Comparison of ENCODE assay signal across 1 cellular context in genomic region chr1:31937300-31938183, GRCh38.
A peak's percentile ranks its signal among the peaks of the same experiment; 100 is the strongest.
TF ChIP-seq lines count a peak whose summit lies in the region.

No MANE protein-coding gene starts in this region.

TF ChIP-seq in GM12878, 131 proteins besides CTCF, POLR2A, EP300 and RAD21 (continued from another document and continues in another):
- no peak for TF ChIP-seq ZNF687 (IDR thresholded peaks at IDR 0.05)
- TF ChIP-seq, protein P1, sequence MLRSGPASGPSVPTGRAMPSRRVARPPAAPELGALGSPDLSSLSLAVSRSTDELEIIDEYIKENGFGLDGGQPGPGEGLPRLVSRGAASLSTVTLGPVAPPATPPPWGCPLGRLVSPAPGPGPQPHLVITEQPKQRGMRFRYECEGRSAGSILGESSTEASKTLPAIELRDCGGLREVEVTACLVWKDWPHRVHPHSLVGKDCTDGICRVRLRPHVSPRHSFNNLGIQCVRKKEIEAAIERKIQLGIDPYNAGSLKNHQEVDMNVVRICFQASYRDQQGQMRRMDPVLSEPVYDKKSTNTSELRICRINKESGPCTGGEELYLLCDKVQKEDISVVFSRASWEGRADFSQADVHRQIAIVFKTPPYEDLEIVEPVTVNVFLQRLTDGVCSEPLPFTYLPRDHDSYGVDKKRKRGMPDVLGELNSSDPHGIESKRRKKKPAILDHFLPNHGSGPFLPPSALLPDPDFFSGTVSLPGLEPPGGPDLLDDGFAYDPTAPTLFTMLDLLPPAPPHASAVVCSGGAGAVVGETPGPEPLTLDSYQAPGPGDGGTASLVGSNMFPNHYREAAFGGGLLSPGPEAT (IDR thresholded peaks at IDR 0.05; ENCODE audit: low read depth): 0 out of 2 replicates have a peak, but pooled peaks have one; percentile 30
- no peak for TF ChIP-seq TCF7 (IDR thresholded peaks at IDR 0.05; ENCODE audit: borderline replicate concordance)
- peak; percentile 98 for TF ChIP-seq NBN (IDR thresholded peaks at IDR 0.05)
- no peak for TF ChIP-seq TAF1 (IDR thresholded peaks at IDR 0.05; ENCODE audit: borderline replicate concordance, low read depth, low read length)
- TF ChIP-seq POLR2AphosphoS2 (IDR thresholded peaks at IDR 0.05; ENCODE audit: low read depth, low read length): peak; percentile 20; the same call in 1 of the 2 replicates
- TF ChIP-seq ZNF384 (IDR thresholded peaks at IDR 0.05; ENCODE audit: borderline replicate concordance, low read depth, low read length): no peak
- TF ChIP-seq MYC (IDR thresholded peaks at IDR 0.05; ENCODE audit: insufficient read depth, insufficient read length, insufficient replicate concordance, low read length, severe bottlenecking): no peak
- TF ChIP-seq SMAD1 (IDR thresholded peaks at IDR 0.05; ENCODE audit: low read depth, partially characterized antibody): peak; percentile 78
- TF ChIP-seq WRNIP1 (IDR thresholded peaks at IDR 0.05; ENCODE audit: borderline replicate concordance, low read depth, low read length): no peak
- no peak for TF ChIP-seq FOXK2 (IDR thresholded peaks at IDR 0.05)
- TF ChIP-seq CBFB (IDR thresholded peaks at IDR 0.05; ENCODE audit: low read depth): no peak
- TF ChIP-seq, protein P2, sequence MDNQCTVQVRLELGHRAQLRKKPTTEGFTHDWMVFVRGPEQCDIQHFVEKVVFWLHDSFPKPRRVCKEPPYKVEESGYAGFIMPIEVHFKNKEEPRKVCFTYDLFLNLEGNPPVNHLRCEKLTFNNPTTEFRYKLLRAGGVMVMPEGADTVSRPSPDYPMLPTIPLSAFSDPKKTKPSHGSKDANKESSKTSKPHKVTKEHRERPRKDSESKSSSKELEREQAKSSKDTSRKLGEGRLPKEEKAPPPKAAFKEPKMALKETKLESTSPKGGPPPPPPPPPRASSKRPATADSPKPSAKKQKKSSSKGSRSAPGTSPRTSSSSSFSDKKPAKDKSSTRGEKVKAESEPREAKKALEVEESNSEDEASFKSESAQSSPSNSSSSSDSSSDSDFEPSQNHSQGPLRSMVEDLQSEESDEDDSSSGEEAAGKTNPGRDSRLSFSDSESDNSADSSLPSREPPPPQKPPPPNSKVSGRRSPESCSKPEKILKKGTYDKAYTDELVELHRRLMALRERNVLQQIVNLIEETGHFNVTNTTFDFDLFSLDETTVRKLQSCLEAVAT (IDR thresholded peaks at IDR 0.05): peak; percentile 99
- no peak for TF ChIP-seq HCFC1 (IDR thresholded peaks at IDR 0.05; ENCODE audit: low read length)
- peak; percentile 62; the same call in 1 of the 2 replicates for TF ChIP-seq MTA2 (IDR thresholded peaks at IDR 0.05; ENCODE audit: low read depth)
- peak; percentile 2 for TF ChIP-seq PBX3 (IDR thresholded peaks at IDR 0.05; ENCODE audit: insufficient replicate concordance, low read depth, low read length)
- TF ChIP-seq KLF5 (IDR thresholded peaks at IDR 0.05; ENCODE audit: partially characterized antibody): no peak
- TF ChIP-seq TCF12 (IDR thresholded peaks at IDR 0.05; ENCODE audit: low read depth, low read length): no peak
- TF ChIP-seq, protein P3, sequence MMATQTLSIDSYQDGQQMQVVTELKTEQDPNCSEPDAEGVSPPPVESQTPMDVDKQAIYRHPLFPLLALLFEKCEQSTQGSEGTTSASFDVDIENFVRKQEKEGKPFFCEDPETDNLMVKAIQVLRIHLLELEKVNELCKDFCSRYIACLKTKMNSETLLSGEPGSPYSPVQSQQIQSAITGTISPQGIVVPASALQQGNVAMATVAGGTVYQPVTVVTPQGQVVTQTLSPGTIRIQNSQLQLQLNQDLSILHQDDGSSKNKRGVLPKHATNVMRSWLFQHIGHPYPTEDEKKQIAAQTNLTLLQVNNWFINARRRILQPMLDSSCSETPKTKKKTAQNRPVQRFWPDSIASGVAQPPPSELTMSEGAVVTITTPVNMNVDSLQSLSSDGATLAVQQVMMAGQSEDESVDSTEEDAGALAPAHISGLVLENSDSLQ (IDR thresholded peaks at IDR 0.05): peak; percentile 19; the same call in 1 of the 2 replicates
- TF ChIP-seq LARP7 (IDR thresholded peaks at IDR 0.05): peak; percentile 61; the same call in 1 of the 2 replicates
- no peak for TF ChIP-seq YBX1 (IDR thresholded peaks at IDR 0.05)
- no peak for TF ChIP-seq SUPT20H (IDR thresholded peaks at IDR 0.05; ENCODE audit: borderline replicate concordance, control insufficient read depth, low read depth, low read length)
- no peak for TF ChIP-seq SKIL (IDR thresholded peaks at IDR 0.05; ENCODE audit: low read depth, poor library complexity, severe bottlenecking)
- TF ChIP-seq CHD2 (IDR thresholded peaks at IDR 0.05; ENCODE audit: borderline replicate concordance, low read depth, low read length): 0 out of 2 replicates have a peak, but pooled peaks have one; percentile 29
- peak; percentile 21; the same call in 1 of the 2 replicates for TF ChIP-seq MXI1 (IDR thresholded peaks at IDR 0.05; ENCODE audit: low read depth, low read length)
- peak; percentile 24; the same call in 1 of the 2 replicates for TF ChIP-seq NKRF (conservative IDR thresholded peaks at IDR 0.05)
- peak; percentile 100 for TF ChIP-seq HDGF (IDR thresholded peaks at IDR 0.05)
- no peak for TF ChIP-seq ATF3 (IDR thresholded peaks at IDR 0.05; ENCODE audit: borderline replicate concordance, extremely low read depth, low read depth, low read length)
- no peak for TF ChIP-seq CEBPB (IDR thresholded peaks at IDR 0.05; ENCODE audit: borderline replicate concordance in 1 of 2, low read depth in 2 of 2, low read length in 2 of 2)
- no peak for TF ChIP-seq CBX3 (IDR thresholded peaks at IDR 0.05; ENCODE audit: borderline replicate concordance, low read depth)
- TF ChIP-seq IRF5 (IDR thresholded peaks at IDR 0.05; ENCODE audit: borderline replicate concordance): 0 out of 2 replicates have a peak, but pooled peaks have one; percentile 49
- peak in 1 of 2 experiments; percentile 52; a peak in 2 of 4 replicates for TF ChIP-seq IKZF2 (IDR thresholded peaks at IDR 0.05)
- TF ChIP-seq ZNF592 (IDR thresholded peaks at IDR 0.05): no peak
- TF ChIP-seq MEF2B (IDR thresholded peaks at IDR 0.05; ENCODE audit: partially characterized antibody, poor library complexity, severe bottlenecking): peak; percentile 43
- no peak for TF ChIP-seq ZNF622 (IDR thresholded peaks at IDR 0.05)
- TF ChIP-seq ZZZ3 (IDR thresholded peaks at IDR 0.05; ENCODE audit: control insufficient read depth, insufficient read length, low read depth): no peak
- no peak for TF ChIP-seq ETV6 (conservative IDR thresholded peaks at IDR 0.05 in 1 of 2, IDR thresholded peaks at IDR 0.05 in 1 of 2; ENCODE audit: borderline replicate concordance in 1 of 2, low read depth in 1 of 2)
- no peak for TF ChIP-seq RCOR1 (conservative IDR thresholded peaks at IDR 0.05; ENCODE audit: low read depth, low read length)
- TF ChIP-seq YY1 (IDR thresholded peaks at IDR 0.05; ENCODE audit: low read depth, low read length): peak; percentile 88
